9 cellular contexts compared by ENCODE assay signal in genomic region chr10:115093286-115093775, GRCh38. TPM values are rescaled to one million over a fixed set of nuclear protein-coding genes. Genes with fewer than 3 reads are reported as not detected.
A peak's percentile ranks its signal among the peaks of the same experiment; 100 is the strongest.
DNase-seq lines count a peak whose midpoint lies in the region; ATAC-seq and TF ChIP-seq lines count a peak whose summit lies in the region.
"Had no signal": no experiment of that assay in that cellular context is flagged by ENCODE, and none has a peak within 500 bp of the region (broad histone marks: within the 10 kb centered on the region; RNA-seq: fewer than 3 reads in every experiment).

Gene ATRNL1, plus strand, starts transcription at chr10:115093365. Its CDS starts 386 bp downstream, at chr10:115093751.

- POLR2A ChIA-PET in AG04450 (lab: Yijun Ruan, JAX) (no interaction called here), MCF 10A (lab: Yijun Ruan, JAX) (no interaction called here)

- H3K27me3 ChIP-seq in AG04450 (ENCODE audit: control insufficient read depth, insufficient read depth, low read length), result peaks cover 26% of the 10 kb centered on the region

- no peaks in the 10 kb centered on the region for H3K4me1 Mint-ChIP-seq in MCF 10A (ENCODE audit: insufficient read depth, unreplicated experiment)

- peak within 1 kb of the TSS; percentile 35 for H3K4me3 Mint-ChIP-seq in MCF 10A (ENCODE audit: unreplicated experiment)

- peak; percentile 35 for ATAC-seq in GM18508 (IDR thresholded peaks at IDR 0.05; ENCODE audit: insufficient read depth, unreplicated experiment)
- peak; percentile 63 for ATAC-seq in HG02884 (IDR thresholded peaks at IDR 0.05; ENCODE audit: unreplicated experiment)
- ATAC-seq: K562 had no signal

- DNase-seq in AG04450 (ENCODE audit: low read depth, low spot score) (no peak), NCI-H345 treated with DMSO at 0.1 percent for 48 hours (lab: John Stamatoyannopoulos, UW; ENCODE audit: unreplicated experiment) (peak; percentile 13), MCF 10A (ENCODE audit: unreplicated experiment) (no peak), iris pigment epithelial cell (ENCODE audit: low read depth) (peak; percentile 9), SIG-M5 treated with dmso at 0.1 percent for 504 hours (lab: John Stamatoyannopoulos, UW; ENCODE audit: unreplicated experiment) (no peak)
- peak; percentile 30 for DNase-seq in stimulated activated CD8-positive, alpha-beta memory T cell treated with anti-CD3 and anti-CD28 coated beads, Interleukin-4, amount 100 ng/mL, for 48 hours

- intact Hi-C loops in MCF 10A (cut with micrococcal nuclease), result no loop called here

- TF ChIP-seq CTCF in AG04450 (IDR thresholded peaks at IDR 0.05; ENCODE audit: low read depth, low read length), result no peak
- TF ChIP-seq CTCF in MCF 10A (IDR thresholded peaks at IDR 0.05; ENCODE audit: unreplicated experiment), result no peak

- peak within 1 kb of the TSS; percentile 61 for H3K4me3 ChIP-seq in AG04450 (ENCODE audit: low read depth, low read length)
- H3K4me3 ChIP-seq: K562 had no signal

- H3K9me3 ChIP-seq in AG04450 (ENCODE audit: control insufficient read depth, insufficient read depth, low read length), result no peaks in the 10 kb centered on the region

- H3K27me3 Mint-ChIP-seq in MCF 10A (ENCODE audit: insufficient read depth, unreplicated experiment), result peaks cover 57% of the 10 kb centered on the region

- no peaks in the 10 kb centered on the region for H3K9me3 Mint-ChIP-seq in MCF 10A (ENCODE audit: unreplicated experiment)

- no peaks in the 10 kb centered on the region for H3K36me3 Mint-ChIP-seq in MCF 10A (ENCODE audit: insufficient read depth, unreplicated experiment)

- no peak within 1 kb of the TSS for H3K27ac ChIP-seq in AG04450 (ENCODE audit: low read depth, low read length)

- CTCF ChIA-PET in AG04450 (lab: Charles Lee), result no interaction called here
- CTCF ChIA-PET in MCF 10A (lab: Yijun Ruan, JAX), result no interaction called here

- BruUV-seq in MCF 10A (replicated peaks; lab: Mats Ljungman, UMichigan), result no TSS peak

- no peak within 1 kb of the TSS for H3K27ac Mint-ChIP-seq in MCF 10A (ENCODE audit: low read depth, unreplicated experiment)

RNA-seq across cellular contexts. Expression of gene ATRNL1, which starts in this region (rescaled TPM):
- 0.17 and 0.20 TPM in 2 replicates for polyA plus RNA-seq in AG04450 (2011; rRNA removed)
- polyA minus RNA-seq in AG04450 (2011; rRNA and poly(A)+ RNA removed), result 0.35 and 0.64 TPM in 2 replicates
- not detected in 2 replicates for total RNA-seq in MCF 10A (2022)
- polyA plus RNA-seq: K562 had no signal

Comparison
In these comparisons a context has a peak if more than half of its experiments do, and no peak if none do; other contexts are left out.
1. DNase-seq: peak in NCI-H345 treated with DMSO at 0.1 percent for 48 hours (single experiment), iris pigment epithelial cell (single experiment) and stimulated activated CD8-positive, alpha-beta memory T cell treated with anti-CD3 and anti-CD28 coated beads, Interleukin-4, amount 100 ng/mL, for 48 hours (single experiment); none in AG04450 (single experiment), MCF 10A (single experiment) and SIG-M5 treated with dmso at 0.1 percent for 504 hours (single experiment).